ENCODE assay signal across 8 cellular contexts in genomic region chr10:103397191-103397825, GRCh38. TPM values are rescaled to one million over a fixed set of nuclear protein-coding genes. Genes with fewer than 3 reads are reported as not detected.
DNase-seq lines count a peak whose midpoint lies in the region; ATAC-seq and TF ChIP-seq lines count a peak whose summit lies in the region.

No MANE protein-coding gene starts in this region.

- H3K4me3 ChIP-seq in GM12865 (ENCODE audit: low read depth, low read length) (peak overlapping the region; percentile 88), esophagus (ENCODE audit: low read depth in 1 of 2, low read length in 2 of 2) (peak overlapping the region; percentile 43 to 98)

- H3K9me3 Mint-ChIP-seq in progenitor cell of endocrine pancreas (ENCODE audit: low read depth), result no peaks in the 10 kb centered on the region

- peaks cover 2 to 13% of the 10 kb centered on the region in 2 donors for H3K36me3 ChIP-seq in esophagus (ENCODE audit: control insufficient read depth in 2 of 2, insufficient read depth in 2 of 2, low read length in 1 of 2)

- no peaks in the 10 kb centered on the region for H3K27me3 ChIP-seq in esophagus (ENCODE audit: control insufficient read depth in 1 of 2, insufficient read depth in 2 of 2, low read length in 2 of 2)

- peaks cover 29% of the 10 kb centered on the region for H3K4me1 Mint-ChIP-seq in progenitor cell of endocrine pancreas (ENCODE audit: low read depth)

- TF ChIP-seq CTCF in GM12865 (IDR thresholded peaks at IDR 0.05; ENCODE audit: insufficient read depth, low read depth, low read length, missing control alignments) (no peak), progenitor cell of endocrine pancreas (IDR thresholded peaks at IDR 0.05; ENCODE audit: unreplicated experiment) (no peak)

- H3K27ac Mint-ChIP-seq in progenitor cell of endocrine pancreas, result peak overlapping the region; percentile 98

- no peak overlapping the region for H3K27ac ChIP-seq in esophagus (ENCODE audit: low read depth in 2 of 2, low read length in 1 of 2)

- H3K27me3 Mint-ChIP-seq in progenitor cell of endocrine pancreas, result no peaks in the 10 kb centered on the region

- peak overlapping the region; percentile 96 for H3K4me3 Mint-ChIP-seq in progenitor cell of endocrine pancreas (ENCODE audit: low read depth)

- H3K9me3 ChIP-seq in esophagus (ENCODE audit: control insufficient read depth in 2 of 2, insufficient read depth in 1 of 2, low read depth in 1 of 2, low read length in 1 of 2), result no peaks in the 10 kb centered on the region

- DNase-seq in GM12865 (ENCODE audit: low read depth) (peak; percentile 30), RKO (ENCODE audit: low spot score) (peak; percentile 28), progenitor cell of endocrine pancreas (ENCODE audit: low spot score, unreplicated experiment) (no peak), DMS79 treated with DMSO at 0.1 percent for 48 hours (lab: John Stamatoyannopoulos, UW) (no peak), globus pallidus (ENCODE audit: low spot score) (no peak)

- H3K4me1 ChIP-seq in esophagus (ENCODE audit: control insufficient read depth in 2 of 2, insufficient read depth in 2 of 2, low read length in 1 of 2), result peaks cover 5% of the 10 kb centered on the region in 2 donors

- H3K36me3 Mint-ChIP-seq in progenitor cell of endocrine pancreas (ENCODE audit: insufficient read depth), result peaks cover 14% of the 10 kb centered on the region

- 44 to 45% methylated on average over 19 of the region's 19 CpGs for WGBS in esophagus, 2 donors

- ATAC-seq in HG03439 (IDR thresholded peaks at IDR 0.05; ENCODE audit: unreplicated experiment) (no peak), GM21423 (IDR thresholded peaks at IDR 0.05; ENCODE audit: unreplicated experiment) (no peak)

RNA-seq across cellular contexts. Expression of gene PDCD11, which starts 0.9 kb away (rescaled TPM):
- 10 to 100 TPM; 12.2 to 15.5 TPM for polyA plus RNA-seq in esophagus
- 56.1 and 58.1 TPM in 2 replicates for total RNA-seq in progenitor cell of endocrine pancreas

RNA-seq across cellular contexts. Expression of gene ATP5MK, which starts 1.0 kb away (rescaled TPM):
- 100 to 1,000 TPM; 707 to 972 TPM for polyA plus RNA-seq in esophagus
- total RNA-seq in progenitor cell of endocrine pancreas, result 251 and 264 TPM in 2 replicates

RNA-seq across cellular contexts. Expression of gene TAF5, which starts 29.5 kb away (rescaled TPM):
- 1 to 10 TPM; 1.3 to 1.6 TPM for polyA plus RNA-seq in esophagus
- total RNA-seq in progenitor cell of endocrine pancreas, result 7.7 and 8.9 TPM in 2 replicates

RNA-seq across cellular contexts. Expression of gene PCGF6, which starts 46.4 kb away (rescaled TPM):
- polyA plus RNA-seq in esophagus, result 1 to 10 TPM; 4.2 to 4.8 TPM
- 13.4 and 14.0 TPM in 2 replicates for total RNA-seq in progenitor cell of endocrine pancreas

RNA-seq across cellular contexts. Expression of gene CALHM2, which starts 54.9 kb away (rescaled TPM):
- polyA plus RNA-seq in esophagus, result 1 to 10 TPM; 5.3 to 9.7 TPM
- total RNA-seq in progenitor cell of endocrine pancreas, result 0.58 and 0.69 TPM in 2 replicates

Comparison
In these comparisons a context has a peak if more than half of its experiments do, and no peak if none do; other contexts are left out.
1. DNase-seq: peak in GM12865 (single experiment) and RKO (single experiment); none in progenitor cell of endocrine pancreas (single experiment), DMS79 treated with DMSO at 0.1 percent for 48 hours (single experiment) and globus pallidus (single experiment).